4 cellular contexts compared by ENCODE assay signal in the genomic region with DNA sequence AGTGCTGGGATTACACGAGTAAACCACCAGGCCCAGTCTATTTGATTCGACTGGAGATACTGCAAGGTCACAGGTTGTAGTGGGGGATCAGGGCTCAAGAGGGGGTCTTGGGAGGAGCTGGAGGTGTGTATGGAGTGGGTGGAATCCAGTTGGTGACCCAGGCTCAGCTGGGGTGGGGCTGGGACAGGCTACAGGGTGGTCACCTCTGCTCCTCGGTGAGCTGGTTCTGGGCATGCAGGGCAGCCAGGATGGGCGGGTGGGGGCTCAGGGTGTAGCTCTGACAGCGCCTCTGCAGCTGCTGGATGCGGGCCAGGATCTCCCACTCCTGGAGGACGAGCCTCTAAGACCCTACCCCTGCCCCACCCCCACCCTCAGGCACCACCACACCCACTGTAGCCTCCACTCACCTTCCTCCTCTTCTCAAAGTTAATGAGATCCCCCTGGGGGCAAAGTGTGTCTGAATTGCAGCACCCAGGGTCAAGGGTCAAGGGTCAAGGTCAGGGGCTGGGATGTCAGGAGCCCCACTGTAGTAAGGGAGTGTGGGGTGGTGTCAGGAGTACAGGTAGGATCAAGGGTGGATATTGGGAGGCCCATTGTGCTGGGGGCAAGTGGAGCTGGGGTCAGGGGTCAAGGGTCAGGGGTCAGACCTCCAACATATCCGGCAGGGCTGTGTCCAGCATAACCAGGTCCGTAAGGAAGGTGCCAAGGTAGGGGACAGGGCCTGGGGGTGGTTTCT.
TF ChIP-seq lines count a peak whose summit lies in the region.

No MANE protein-coding gene starts in this region.

TF ChIP-seq in SK-N-SH, 30 proteins besides CTCF, POLR2A, EP300 and RAD21:
- TF ChIP-seq TEAD4 (IDR thresholded peaks at IDR 0.05; ENCODE audit: borderline replicate concordance, insufficient read depth) (no peak), FOXM1 (IDR thresholded peaks at IDR 0.05; ENCODE audit: low read depth) (no peak), SMC3 (IDR thresholded peaks at IDR 0.05; ENCODE audit: low read depth, low read length) (no peak), SIN3A (IDR thresholded peaks at IDR 0.05; ENCODE audit: borderline replicate concordance, low read depth, low read length) (no peak)
- TF ChIP-seq, protein P1, sequence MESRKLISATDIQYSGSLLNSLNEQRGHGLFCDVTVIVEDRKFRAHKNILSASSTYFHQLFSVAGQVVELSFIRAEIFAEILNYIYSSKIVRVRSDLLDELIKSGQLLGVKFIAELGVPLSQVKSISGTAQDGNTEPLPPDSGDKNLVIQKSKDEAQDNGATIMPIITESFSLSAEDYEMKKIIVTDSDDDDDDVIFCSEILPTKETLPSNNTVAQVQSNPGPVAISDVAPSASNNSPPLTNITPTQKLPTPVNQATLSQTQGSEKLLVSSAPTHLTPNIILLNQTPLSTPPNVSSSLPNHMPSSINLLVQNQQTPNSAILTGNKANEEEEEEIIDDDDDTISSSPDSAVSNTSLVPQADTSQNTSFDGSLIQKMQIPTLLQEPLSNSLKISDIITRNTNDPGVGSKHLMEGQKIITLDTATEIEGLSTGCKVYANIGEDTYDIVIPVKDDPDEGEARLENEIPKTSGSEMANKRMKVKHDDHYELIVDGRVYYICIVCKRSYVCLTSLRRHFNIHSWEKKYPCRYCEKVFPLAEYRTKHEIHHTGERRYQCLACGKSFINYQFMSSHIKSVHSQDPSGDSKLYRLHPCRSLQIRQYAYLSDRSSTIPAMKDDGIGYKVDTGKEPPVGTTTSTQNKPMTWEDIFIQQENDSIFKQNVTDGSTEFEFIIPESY (IDR thresholded peaks at IDR 0.05; ENCODE audit: borderline replicate concordance, low read depth), result no peak

TF ChIP-seq in SK-N-SH treated with all-trans-retinoic acid at 6 μM for 48 hours, 23 proteins besides CTCF, POLR2A, EP300 and RAD21 (continues in another document):
- no peak for TF ChIP-seq CSDC2 (CRISPR knock-in tag; IDR thresholded peaks at IDR 0.05)
- TF ChIP-seq, protein P2, sequence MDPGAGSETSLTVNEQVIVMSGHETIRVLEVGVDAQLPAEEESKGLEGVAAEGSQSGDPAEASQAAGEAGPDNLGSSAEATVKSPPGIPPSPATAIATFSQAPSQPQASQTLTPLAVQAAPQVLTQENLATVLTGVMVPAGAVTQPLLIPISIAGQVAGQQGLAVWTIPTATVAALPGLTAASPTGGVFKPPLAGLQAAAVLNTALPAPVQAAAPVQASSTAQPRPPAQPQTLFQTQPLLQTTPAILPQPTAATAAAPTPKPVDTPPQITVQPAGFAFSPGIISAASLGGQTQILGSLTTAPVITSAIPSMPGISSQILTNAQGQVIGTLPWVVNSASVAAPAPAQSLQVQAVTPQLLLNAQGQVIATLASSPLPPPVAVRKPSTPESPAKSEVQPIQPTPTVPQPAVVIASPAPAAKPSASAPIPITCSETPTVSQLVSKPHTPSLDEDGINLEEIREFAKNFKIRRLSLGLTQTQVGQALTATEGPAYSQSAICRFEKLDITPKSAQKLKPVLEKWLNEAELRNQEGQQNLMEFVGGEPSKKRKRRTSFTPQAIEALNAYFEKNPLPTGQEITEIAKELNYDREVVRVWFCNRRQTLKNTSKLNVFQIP (CRISPR knock-in tag; IDR thresholded peaks at IDR 0.05; ENCODE audit: borderline replicate concordance, low read depth), result no peak
- no peak for TF ChIP-seq RARB (CRISPR knock-in tag; IDR thresholded peaks at IDR 0.05)
- TF ChIP-seq ISL1 (CRISPR knock-in tag; IDR thresholded peaks at IDR 0.05), result no peak
- TF ChIP-seq, protein P3, sequence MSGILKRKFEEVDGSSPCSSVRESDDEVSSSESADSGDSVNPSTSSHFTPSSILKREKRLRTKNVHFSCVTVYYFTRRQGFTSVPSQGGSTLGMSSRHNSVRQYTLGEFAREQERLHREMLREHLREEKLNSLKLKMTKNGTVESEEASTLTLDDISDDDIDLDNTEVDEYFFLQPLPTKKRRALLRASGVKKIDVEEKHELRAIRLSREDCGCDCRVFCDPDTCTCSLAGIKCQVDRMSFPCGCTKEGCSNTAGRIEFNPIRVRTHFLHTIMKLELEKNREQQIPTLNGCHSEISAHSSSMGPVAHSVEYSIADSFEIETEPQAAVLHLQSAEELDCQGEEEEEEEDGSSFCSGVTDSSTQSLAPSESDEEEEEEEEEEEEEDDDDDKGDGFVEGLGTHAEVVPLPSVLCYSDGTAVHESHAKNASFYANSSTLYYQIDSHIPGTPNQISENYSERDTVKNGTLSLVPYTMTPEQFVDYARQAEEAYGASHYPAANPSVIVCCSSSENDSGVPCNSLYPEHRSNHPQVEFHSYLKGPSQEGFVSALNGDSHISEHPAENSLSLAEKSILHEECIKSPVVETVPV (CRISPR knock-in tag; IDR thresholded peaks at IDR 0.05), result no peak
- TF ChIP-seq TOX (CRISPR knock-in tag; IDR thresholded peaks at IDR 0.05; ENCODE audit: borderline replicate concordance), result no peak
- no peak for TF ChIP-seq ZNF565 (CRISPR knock-in tag; conservative IDR thresholded peaks at IDR 0.05; ENCODE audit: low read depth)

TF ChIP-seq in GM12878, 131 proteins besides CTCF, POLR2A, EP300 and RAD21 (continues in another document):
- TF ChIP-seq YBX1 (IDR thresholded peaks at IDR 0.05) (no peak), RFX5 (IDR thresholded peaks at IDR 0.05; ENCODE audit: low read depth, low read length) (no peak), ZBED1 (IDR thresholded peaks at IDR 0.05; ENCODE audit: borderline replicate concordance) (no peak), NR2C1 (IDR thresholded peaks at IDR 0.05) (peak; percentile 91), HDAC2 (IDR thresholded peaks at IDR 0.05) (no peak), CREM (IDR thresholded peaks at IDR 0.05; ENCODE audit: low read depth) (no peak)
- TF ChIP-seq, protein P4, sequence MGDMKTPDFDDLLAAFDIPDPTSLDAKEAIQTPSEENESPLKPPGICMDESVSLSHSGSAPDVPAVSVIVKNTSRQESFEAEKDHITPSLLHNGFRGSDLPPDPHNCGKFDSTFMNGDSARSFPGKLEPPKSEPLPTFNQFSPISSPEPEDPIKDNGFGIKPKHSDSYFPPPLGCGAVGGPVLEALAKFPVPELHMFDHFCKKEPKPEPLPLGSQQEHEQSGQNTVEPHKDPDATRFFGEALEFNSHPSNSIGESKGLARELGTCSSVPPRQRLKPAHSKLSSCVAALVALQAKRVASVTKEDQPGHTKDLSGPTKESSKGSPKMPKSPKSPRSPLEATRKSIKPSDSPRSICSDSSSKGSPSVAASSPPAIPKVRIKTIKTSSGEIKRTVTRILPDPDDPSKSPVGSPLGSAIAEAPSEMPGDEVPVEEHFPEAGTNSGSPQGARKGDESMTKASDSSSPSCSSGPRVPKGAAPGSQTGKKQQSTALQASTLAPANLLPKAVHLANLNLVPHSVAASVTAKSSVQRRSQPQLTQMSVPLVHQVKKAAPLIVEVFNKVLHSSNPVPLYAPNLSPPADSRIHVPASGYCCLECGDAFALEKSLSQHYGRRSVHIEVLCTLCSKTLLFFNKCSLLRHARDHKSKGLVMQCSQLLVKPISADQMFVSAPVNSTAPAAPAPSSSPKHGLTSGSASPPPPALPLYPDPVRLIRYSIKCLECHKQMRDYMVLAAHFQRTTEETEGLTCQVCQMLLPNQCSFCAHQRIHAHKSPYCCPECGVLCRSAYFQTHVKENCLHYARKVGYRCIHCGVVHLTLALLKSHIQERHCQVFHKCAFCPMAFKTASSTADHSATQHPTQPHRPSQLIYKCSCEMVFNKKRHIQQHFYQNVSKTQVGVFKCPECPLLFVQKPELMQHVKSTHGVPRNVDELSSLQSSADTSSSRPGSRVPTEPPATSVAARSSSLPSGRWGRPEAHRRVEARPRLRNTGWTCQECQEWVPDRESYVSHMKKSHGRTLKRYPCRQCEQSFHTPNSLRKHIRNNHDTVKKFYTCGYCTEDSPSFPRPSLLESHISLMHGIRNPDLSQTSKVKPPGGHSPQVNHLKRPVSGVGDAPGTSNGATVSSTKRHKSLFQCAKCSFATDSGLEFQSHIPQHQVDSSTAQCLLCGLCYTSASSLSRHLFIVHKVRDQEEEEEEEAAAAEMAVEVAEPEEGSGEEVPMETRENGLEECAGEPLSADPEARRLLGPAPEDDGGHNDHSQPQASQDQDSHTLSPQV (IDR thresholded peaks at IDR 0.05), result no peak
- TF ChIP-seq, protein P5, sequence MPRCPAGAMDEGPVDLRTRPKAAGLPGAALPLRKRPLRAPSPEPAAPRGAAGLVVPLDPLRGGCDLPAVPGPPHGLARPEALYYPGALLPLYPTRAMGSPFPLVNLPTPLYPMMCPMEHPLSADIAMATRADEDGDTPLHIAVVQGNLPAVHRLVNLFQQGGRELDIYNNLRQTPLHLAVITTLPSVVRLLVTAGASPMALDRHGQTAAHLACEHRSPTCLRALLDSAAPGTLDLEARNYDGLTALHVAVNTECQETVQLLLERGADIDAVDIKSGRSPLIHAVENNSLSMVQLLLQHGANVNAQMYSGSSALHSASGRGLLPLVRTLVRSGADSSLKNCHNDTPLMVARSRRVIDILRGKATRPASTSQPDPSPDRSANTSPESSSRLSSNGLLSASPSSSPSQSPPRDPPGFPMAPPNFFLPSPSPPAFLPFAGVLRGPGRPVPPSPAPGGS (IDR thresholded peaks at IDR 0.05; ENCODE audit: borderline replicate concordance, insufficient read depth, low read depth, low read length, poor library complexity, severe bottlenecking), result no peak

TF ChIP-seq in liver, 16 proteins besides CTCF, POLR2A, EP300 and RAD21:
- TF ChIP-seq NR2F2 (IDR thresholded peaks at IDR 0.05) (peak; percentile 87), FOXA1 (IDR thresholded peaks at IDR 0.05) (no peak)
TF ChIP-seq in liver: peak in this region for 1.
